ENCODE assay signal across 21 cellular contexts in genomic region chr6:127585123-127585522, GRCh38. TPM values are rescaled to one million over a fixed set of nuclear protein-coding genes. Genes with fewer than 3 reads are reported as not detected.
DNase-seq lines count a peak whose midpoint lies in the region; FAIRE-seq and TF ChIP-seq lines count a peak whose summit lies in the region.
"Had no signal": no experiment of that assay in that cellular context is flagged by ENCODE, and none has a peak within 500 bp of the region (broad histone marks: within the 10 kb centered on the region; RNA-seq: fewer than 3 reads in every experiment).

No MANE protein-coding gene starts in this region.

- CTCF ChIA-PET in GM10248 (lab: Yijun Ruan, JAX): no interaction called here

- H3K36me3 ChIP-seq in H7 (replicated peaks; ENCODE audit: control insufficient read depth, insufficient read depth, low read length): no peaks in the 10 kb centered on the region
- H3K36me3 ChIP-seq: BLaER1 treated with 17β-estradiol and CSF1 and Interleukin-3, amounts not matched to agents 10 nM and 100 nM had no signal

- FAIRE-seq in A204.1 (lab: Jason Lieb, UNC) (peak; percentile 53), G401.6 (lab: Jason Lieb, UNC) (peak; percentile 21), colon (lab: Jason Lieb, UNC) (peak; percentile 18), islet of Langerhans (lab: Jason Lieb, UNC) (peak; percentile 76)
- FAIRE-seq: A549, GM12892, GM19239 had no signal

- POLR2A ChIA-PET in GM10248 (lab: Yijun Ruan, JAX): no interaction called here

- H3K4me3 ChIP-seq in H7 (ENCODE audit: insufficient read depth, low read depth, low read length): no peak overlapping the region
- H3K4me3 ChIP-seq: A549; BLaER1 treated with 17β-estradiol and CSF1 and Interleukin-3, amounts not matched to agents 10 nM and 100 nM; GM12878 had no signal

- DNase-seq in NCI-H524 (lab: John Stamatoyannopoulos, UW) (no peak), GM10248 (ENCODE audit: extremely low spot score) (no peak), H7 (no peak)
- DNase-seq: 8988T; AML-193; Caco-2; Calu3; CD4-positive, alpha-beta T cell; CD8-positive, alpha-beta T cell; DMS79 treated with DMSO at 0.1 percent for 48 hours; GDM1 had no signal

- TF ChIP-seq CTCF in GM10248 (IDR thresholded peaks at IDR 0.05; ENCODE audit: control extremely low read depth, extremely low read depth, low read depth, missing control alignments): no peak

- H3K27me3 ChIP-seq in H7 (ENCODE audit: control insufficient read depth, insufficient read depth, low read length): no peaks in the 10 kb centered on the region
- H3K27me3 ChIP-seq: BLaER1 treated with 17β-estradiol and CSF1 and Interleukin-3, amounts not matched to agents 10 nM and 100 nM had no signal

RNA-seq across cellular contexts. Expression of gene C6orf58, which starts 8.1 kb away (rescaled TPM):
- total RNA-seq in H7 (2014; rRNA removed; shearing (Covaris generic)): not detected in 2 replicates
- total RNA-seq: B cell; Caco-2; CD4-positive, alpha-beta T cell; CD8-positive, alpha-beta T cell had no signal
